Comparison of ENCODE assay signal across 7 cellular contexts in the genomic region with DNA sequence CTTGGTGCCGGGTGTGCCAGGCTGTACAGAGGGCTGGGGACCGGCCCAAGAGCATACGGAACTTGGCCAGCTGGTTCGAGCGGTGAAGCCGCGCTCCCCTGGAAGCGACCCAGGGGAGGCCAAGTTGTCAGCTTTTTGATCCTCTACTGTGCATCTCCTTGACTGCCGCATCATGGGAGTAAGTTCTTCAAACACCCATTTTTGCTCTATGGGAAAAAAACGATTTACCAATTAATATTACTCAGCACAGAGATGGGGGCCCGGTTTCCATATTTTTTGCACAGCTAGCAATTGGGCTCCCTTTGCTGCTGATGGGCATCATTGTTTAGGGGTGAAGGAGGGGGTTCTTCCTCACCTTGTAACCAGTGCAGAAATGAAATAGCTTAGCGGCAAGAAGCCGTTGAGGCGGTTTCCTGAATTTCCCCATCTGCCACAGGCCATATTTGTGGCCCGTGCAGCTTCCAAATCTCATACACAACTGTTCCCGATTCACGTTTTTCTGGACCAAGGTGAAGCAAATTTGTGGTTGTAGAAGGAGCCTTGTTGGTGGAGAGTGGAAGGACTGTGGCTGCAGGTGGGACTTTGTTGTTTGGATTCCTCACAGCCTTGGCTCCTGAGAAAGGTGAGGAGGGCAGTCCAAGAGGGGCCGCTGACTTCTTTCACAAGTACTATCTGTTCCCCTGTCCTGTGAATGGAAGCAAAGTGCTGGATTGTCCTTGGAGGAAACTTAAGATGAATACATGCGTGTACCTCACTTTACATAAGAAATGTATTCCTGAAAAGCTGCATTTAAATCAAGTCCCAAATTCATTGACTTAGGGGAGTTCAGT. TPM values are rescaled to one million over a fixed set of nuclear protein-coding genes. Genes with fewer than 3 reads are reported as not detected.
A peak's percentile ranks its signal among the peaks of the same experiment; 100 is the strongest.
DNase-seq lines count a peak whose midpoint lies in the region; ATAC-seq, FAIRE-seq and TF ChIP-seq lines count a peak whose summit lies in the region.
"Had no signal": no experiment of that assay in that cellular context is flagged by ENCODE, and none has a peak within 500 bp of the region (broad histone marks: within the 10 kb centered on the region; RNA-seq: fewer than 3 reads in every experiment).

No MANE protein-coding gene starts in this region.

- H3K27me3 ChIP-seq in HUES6 (ENCODE audit: control insufficient read depth, insufficient read depth, low read length) (peaks cover 31% of the 10 kb centered on the region), brain microvascular endothelial cell (replicated peaks) (no peaks in the 10 kb centered on the region), pancreas (no peaks in the 10 kb centered on the region)
- H3K27me3 ChIP-seq in effector memory CD4-positive, alpha-beta T cell (replicated peaks; ENCODE audit: control insufficient read depth, insufficient read depth, low read length, poor library complexity, severe bottlenecking), result no peaks in the 10 kb centered on the region

- ATAC-seq in pancreas (peak in 3 of 4 donors; percentile 4 to 22 (median 11)), HG03457 (IDR thresholded peaks at IDR 0.05; ENCODE audit: unreplicated experiment) (no peak)

- H3K4me3 ChIP-seq in HUES6 (ENCODE audit: low read depth, low read length) (peak overlapping the region; percentile 77), brain microvascular endothelial cell (ENCODE audit: low read depth, low read length) (peak overlapping the region; percentile 63), pancreas (peak overlapping the region; percentile 56 to 80 (median 77))
- H3K4me3 ChIP-seq in effector memory CD4-positive, alpha-beta T cell (ENCODE audit: insufficient read depth, low read depth, low read length, poor library complexity, severe bottlenecking), result no peak overlapping the region

- no peak for DNase-seq in brain microvascular endothelial cell
- no peak for DNase-seq in pancreas
- no peak for DNase-seq in NCI-H1105 treated with DMSO at 0.1 percent for 48 hours (lab: John Stamatoyannopoulos, UW)
- no peak for DNase-seq in effector memory CD4-positive, alpha-beta T cell

- in situ Hi-C loops in brain microvascular endothelial cell (cut with HindIII; ENCODE audit: low pct_ligation_motif_present, low sequenced_read_pairs), result no loop called here

- FAIRE-seq in pancreas (lab: Jason Lieb, UNC), result no peak

- H3K9me3 ChIP-seq in HUES6 (ENCODE audit: control insufficient read depth, insufficient read depth, low read depth, low read length), result no peaks in the 10 kb centered on the region
- no peaks in the 10 kb centered on the region for H3K9me3 ChIP-seq in pancreas
- no peaks in the 10 kb centered on the region for H3K9me3 ChIP-seq in effector memory CD4-positive, alpha-beta T cell (ENCODE audit: control insufficient read depth, low read length)

- H3K4me1 ChIP-seq in HUES6 (ENCODE audit: control insufficient read depth, insufficient read depth, low read length), result peaks cover 11% of the 10 kb centered on the region
- peaks cover 6 to 38% (median 23%) of the 10 kb centered on the region in 3 donors for H3K4me1 ChIP-seq in pancreas
- peaks cover 16% of the 10 kb centered on the region for H3K4me1 ChIP-seq in effector memory CD4-positive, alpha-beta T cell (ENCODE audit: control insufficient read depth, insufficient read depth, low read length, poor library complexity, severe bottlenecking)

- WGBS in pancreas, 2 donors, result 16 to 22% methylated on average over 19 of the region's 19 CpGs

- H3K9ac ChIP-seq in HUES6 (ENCODE audit: low read length), result peak overlapping the region; percentile 90

- H3K27ac ChIP-seq in HUES6 (ENCODE audit: low read depth, low read length), result no peak overlapping the region
- H3K27ac ChIP-seq in brain microvascular endothelial cell, result no peak overlapping the region
- peak overlapping the region; percentile 95 to 98 (median 98) for H3K27ac ChIP-seq in pancreas
- no peak overlapping the region for H3K27ac ChIP-seq in effector memory CD4-positive, alpha-beta T cell (ENCODE audit: insufficient read depth, low read length, poor library complexity, severe bottlenecking)

- no peaks in the 10 kb centered on the region for H3K36me3 ChIP-seq in HUES6 (ENCODE audit: control insufficient read depth, insufficient read depth, low read length)
- H3K36me3 ChIP-seq in brain microvascular endothelial cell (replicated peaks), result no peaks in the 10 kb centered on the region
- H3K36me3 ChIP-seq in pancreas, result no peaks in the 10 kb centered on the region
- no peaks in the 10 kb centered on the region for H3K36me3 ChIP-seq in effector memory CD4-positive, alpha-beta T cell (ENCODE audit: control insufficient read depth, insufficient read depth, low read length)

- no peak for TF ChIP-seq CTCF in brain microvascular endothelial cell (IDR thresholded peaks at IDR 0.05; ENCODE audit: low read depth, low read length, missing control alignments)
- no peak for TF ChIP-seq CTCF in pancreas (IDR thresholded peaks at IDR 0.05)

- intact Hi-C loops in pancreas (cut with DNase I), result no loop called here

RNA-seq across cellular contexts. Expression of a gene that starts 2.1 kb away (rescaled TPM):
- total RNA-seq in pancreas, result 10 to 100 TPM in 1 of 6 donors, 1 to 10 TPM in 5; 4.4 to 14.6 (median 6.9) TPM
- polyA plus RNA-seq in pancreas, result 1 to 10 TPM; 2.4 TPM

RNA-seq across cellular contexts. Expression of a gene that starts 21.3 kb away (rescaled TPM):
- 10 to 100 TPM in 1 of 6 donors, 1 to 10 TPM in 5; 4.0 to 10.4 (median 5.0) TPM for total RNA-seq in pancreas
- polyA plus RNA-seq in pancreas, result 10 to 100 TPM; 12.1 to 12.3 TPM

RNA-seq across cellular contexts. Expression of a gene that starts 33.6 kb away (rescaled TPM):
- total RNA-seq in pancreas, result not detected
- not detected for polyA plus RNA-seq in pancreas
- polyA plus RNA-seq: adipose tissue had no signal

RNA-seq across cellular contexts. Expression of a gene that starts 52.1 kb away (rescaled TPM):
- total RNA-seq in pancreas, result 10 to 100 TPM in 1 of 6 donors, 1 to 10 TPM in 5; 4.3 to 10.9 (median 6.0) TPM
- polyA plus RNA-seq in pancreas, result 10 to 100 TPM; 13.3 to 25.2 TPM

RNA-seq across cellular contexts. Expression of a gene that starts 52.2 kb away (rescaled TPM):
- total RNA-seq in pancreas, result 10 to 100 TPM in 3 of 6 donors, 1 to 10 TPM in 3; 6.9 to 13.4 (median 10.8) TPM
- polyA plus RNA-seq in pancreas, result 1 to 10 TPM; 4.2 TPM

Comparison
In these comparisons a context has a peak if more than half of its experiments do, and no peak if none do; other contexts are left out.
1. H3K27ac ChIP-seq: peak in pancreas (4 of 4); none in HUES6 (single experiment), brain microvascular endothelial cell (single experiment) and effector memory CD4-positive, alpha-beta T cell (single experiment).